ENCODE assay signal across 11 cellular contexts in genomic region chr11:123357353-123357989, GRCh38.
DNase-seq lines count a peak whose midpoint lies in the region; ATAC-seq and TF ChIP-seq lines count a peak whose summit lies in the region.
"Had no signal": no experiment of that assay in that cellular context is flagged by ENCODE, and none has a peak within 500 bp of the region (broad histone marks: within the 10 kb centered on the region; RNA-seq: fewer than 3 reads in every experiment).

No MANE protein-coding gene starts in this region.

- H3K27ac Mint-ChIP-seq in activated T-helper 17 cell treated with anti-CD3 and anti-CD28 coated beads, Interleukin-2, amount 50 U/mL, for 72 hours, result peak overlapping the region; percentile 91
- no peak overlapping the region for H3K27ac Mint-ChIP-seq in mesothelial cell of epicardium
- H3K27ac Mint-ChIP-seq: memory B cell had no signal

- H3K4me3 Mint-ChIP-seq in activated T-helper 17 cell treated with anti-CD3 and anti-CD28 coated beads, Interleukin-2, amount 50 U/mL, for 72 hours, result peak overlapping the region; percentile 81
- H3K4me3 Mint-ChIP-seq in mesothelial cell of epicardium, result peak overlapping the region; percentile 72

- H3K4me1 Mint-ChIP-seq in activated T-helper 17 cell treated with anti-CD3 and anti-CD28 coated beads, Interleukin-2, amount 50 U/mL, for 72 hours, result peaks cover 28% of the 10 kb centered on the region
- peaks cover 6% of the 10 kb centered on the region for H3K4me1 Mint-ChIP-seq in mesothelial cell of epicardium

- no peaks in the 10 kb centered on the region for H3K4me1 ChIP-seq in ACC112 (ENCODE audit: control insufficient read depth, insufficient read depth, low read length, unreplicated experiment)

- no peaks in the 10 kb centered on the region for H3K9me3 Mint-ChIP-seq in activated T-helper 17 cell treated with anti-CD3 and anti-CD28 coated beads, Interleukin-2, amount 50 U/mL, for 72 hours
- H3K9me3 Mint-ChIP-seq in mesothelial cell of epicardium, result no peaks in the 10 kb centered on the region
- H3K9me3 Mint-ChIP-seq: memory B cell had no signal

- DNase-seq in GM12865 (ENCODE audit: low read depth) (no peak), mesothelial cell of epicardium (ENCODE audit: low spot score in 2 of 2, unreplicated experiment in 2 of 2) (no peak), NCI-H510A treated with DMSO at 0.1 percent for 48 hours (lab: John Stamatoyannopoulos, UW) (no peak)
- no peak for DNase-seq in effector CD4-positive, alpha-beta T cell
- DNase-seq: NCI-H774 had no signal

- peaks cover 86% of the 10 kb centered on the region for H3K27me3 ChIP-seq in ACC112 (ENCODE audit: insufficient read depth, low read length)

- peaks cover 4% of the 10 kb centered on the region for H3K36me3 Mint-ChIP-seq in activated T-helper 17 cell treated with anti-CD3 and anti-CD28 coated beads, Interleukin-2, amount 50 U/mL, for 72 hours (ENCODE audit: low read depth)
- no peaks in the 10 kb centered on the region for H3K36me3 Mint-ChIP-seq in mesothelial cell of epicardium
- H3K36me3 Mint-ChIP-seq: memory B cell had no signal

- no peak overlapping the region for H3K27ac ChIP-seq in ACC112 (ENCODE audit: low read depth, low read length)

- no peaks in the 10 kb centered on the region for H3K79me2 ChIP-seq in ACC112 (ENCODE audit: control insufficient read depth, insufficient read depth, low read length, unreplicated experiment)

- H3K27me3 Mint-ChIP-seq in activated T-helper 17 cell treated with anti-CD3 and anti-CD28 coated beads, Interleukin-2, amount 50 U/mL, for 72 hours, result peaks cover 30% of the 10 kb centered on the region
- peaks cover 71% of the 10 kb centered on the region for H3K27me3 Mint-ChIP-seq in mesothelial cell of epicardium (ENCODE audit: low read depth)

- peak overlapping the region; percentile 41 for H3K4me3 ChIP-seq in ACC112 (ENCODE audit: low read depth, low read length)
- peak overlapping the region; percentile 74 for H3K4me3 ChIP-seq in GM12865 (ENCODE audit: low read depth, low read length)

- H2AFZ ChIP-seq in ACC112 (ENCODE audit: low read length, unreplicated experiment), result no peak overlapping the region

- TF ChIP-seq CTCF in GM12865 (IDR thresholded peaks at IDR 0.05; ENCODE audit: insufficient read depth, low read depth, low read length, missing control alignments) (no peak), mesothelial cell of epicardium (IDR thresholded peaks at IDR 0.05; ENCODE audit: unreplicated experiment) (no peak)

- peak; percentile 55 for ATAC-seq in activated T-helper 17 cell treated with anti-CD3 and anti-CD28 coated beads, Interleukin-2, amount 50 U/mL, for 72 hours (replicated peaks)
- no peak for ATAC-seq in HG03457 (IDR thresholded peaks at IDR 0.05; ENCODE audit: unreplicated experiment)
- no peak for ATAC-seq in HG03521 (IDR thresholded peaks at IDR 0.05; ENCODE audit: unreplicated experiment)
- ATAC-seq: HCT116 had no signal

- H3K36me3 ChIP-seq in ACC112 (ENCODE audit: insufficient read depth, low read length), result no peaks in the 10 kb centered on the region
